Comparison of ENCODE assay signal across 10 cellular contexts in genomic region chr18:51361130-51361860, GRCh38.
DNase-seq lines count a peak whose midpoint lies in the region; ATAC-seq, FAIRE-seq and TF ChIP-seq lines count a peak whose summit lies in the region.
"Had no signal": no experiment of that assay in that cellular context is flagged by ENCODE, and none has a peak within 500 bp of the region (broad histone marks: within the 10 kb centered on the region; RNA-seq: fewer than 3 reads in every experiment).

No MANE protein-coding gene starts in this region.

- WGBS in GM12878 (ENCODE audit: insufficient coverage, insufficient replicate concordance, low lambda C conversion rate, missing lambda C conversion rate), result 20% methylated on average over 6 of the region's 6 CpGs
- 69 to 70% methylated on average over 6 of the region's 6 CpGs for WGBS in testis, 2 donors

- H3K79me2 ChIP-seq in GM12878 (ENCODE audit: control insufficient read depth, insufficient read depth, low read length), result no peaks in the 10 kb centered on the region

- H3K36me3 ChIP-seq in GM12878 (ENCODE audit: control insufficient read depth in 2 of 2, insufficient read depth in 2 of 2, low read length in 1 of 2) (no peaks in the 10 kb centered on the region), testis (ENCODE audit: low read depth, missing control alignments) (no peaks in the 10 kb centered on the region)

- no peak overlapping the region for H3K4me2 ChIP-seq in GM12878 (ENCODE audit: control insufficient read depth, insufficient read depth)

- H3K9ac ChIP-seq in GM12878 (ENCODE audit: control insufficient read depth, insufficient read depth, low read length), result no peak overlapping the region

- TF ChIP-seq POLR2A in GM12878 (IDR thresholded peaks at IDR 0.05; ENCODE audit: low read depth, low read length) (no peak), testis (IDR thresholded peaks at IDR 0.05) (no peak)

- H3K27ac Mint-ChIP-seq in activated CD8-positive, alpha-beta memory T cell treated with anti-CD3 and anti-CD28 coated beads, Interleukin-2, amount 10 ng/mL, durations not matched to agents 7 days and 5 days, result peak overlapping the region; percentile 77

- H4K20me1 ChIP-seq in GM12878 (ENCODE audit: control insufficient read depth, insufficient read depth), result no peaks in the 10 kb centered on the region

- TF ChIP-seq CTCF in GM12878 (IDR thresholded peaks at IDR 0.05 in 2 of 3, conservative IDR thresholded peaks at IDR 0.05 in 1 of 3; ENCODE audit: control insufficient read depth in 2 of 3, extremely low read depth in 1 of 3, insufficient read depth in 1 of 3, low read depth in 3 of 3, low read length in 3 of 3), result no peak
- no peak for TF ChIP-seq CTCF in retinal pigment epithelial cell (conservative IDR thresholded peaks at IDR 0.05; ENCODE audit: low read depth, low read length)
- TF ChIP-seq CTCF in testis (IDR thresholded peaks at IDR 0.05), result no peak

- H3K4me1 Mint-ChIP-seq in activated CD8-positive, alpha-beta memory T cell treated with anti-CD3 and anti-CD28 coated beads, Interleukin-2, amount 10 ng/mL, durations not matched to agents 7 days and 5 days, result peaks cover 24% of the 10 kb centered on the region

- H3K27ac ChIP-seq in GM12878 (ENCODE audit: control insufficient read depth, insufficient read depth) (no peak overlapping the region), testis (no peak overlapping the region)
- H3K27ac ChIP-seq: VCaP had no signal

- no peaks in the 10 kb centered on the region for H3K9me3 ChIP-seq in GM12878 (replicated peaks; ENCODE audit: control insufficient read depth, insufficient read depth, low read length)
- no peaks in the 10 kb centered on the region for H3K9me3 ChIP-seq in testis

- RAD21 ChIA-PET in GM12878 (lab: Charles Lee; ENCODE audit: unreplicated experiment), result no interaction called here

- no peak overlapping the region for H3K4me3 Mint-ChIP-seq in activated CD8-positive, alpha-beta memory T cell treated with anti-CD3 and anti-CD28 coated beads, Interleukin-2, amount 10 ng/mL, durations not matched to agents 7 days and 5 days

- intact Hi-C loops in GM12878 (cut with micrococcal nuclease; ENCODE audit: unreplicated experiment), result no loop called here
- intact Hi-C loops in testis (cut with DNase I; ENCODE audit: low total_unique reads), result no loop called here

- H3K36me3 Mint-ChIP-seq in activated CD8-positive, alpha-beta memory T cell treated with anti-CD3 and anti-CD28 coated beads, Interleukin-2, amount 10 ng/mL, durations not matched to agents 7 days and 5 days, result peaks cover 1% of the 10 kb centered on the region

- BruUV-seq in GM12878 (replicated peaks; lab: Mats Ljungman, UMichigan), result no TSS peak

- H3K4me3 ChIP-seq in GM12878 (no peak overlapping the region), retinal pigment epithelial cell (ENCODE audit: low read length) (no peak overlapping the region), testis (no peak overlapping the region)

- SMC1A ChIA-PET in GM12878 (lab: Charles Lee; ENCODE audit: uncharacterized antibody, unreplicated experiment), result no interaction called here

- no peaks in the 10 kb centered on the region for H3K9me3 Mint-ChIP-seq in activated CD8-positive, alpha-beta memory T cell treated with anti-CD3 and anti-CD28 coated beads, Interleukin-2, amount 10 ng/mL, durations not matched to agents 7 days and 5 days (ENCODE audit: low read depth)

- peaks cover 3% of the 10 kb centered on the region; the same call in 1 of the 2 replicates for H3K4me1 ChIP-seq in GM12878 (ENCODE audit: control insufficient read depth, insufficient read depth, low read length)
- no peaks in the 10 kb centered on the region for H3K4me1 ChIP-seq in testis

- CTCF ChIA-PET in activated CD8-positive, alpha-beta memory T cell treated with anti-CD3 and anti-CD28 coated beads, Interleukin-2, amount 10 ng/mL, durations not matched to agents 7 days and 5 days (lab: Charles Lee), result no interaction called here
- CTCF ChIA-PET in GM12878 (lab: Yijun Ruan, JAX), result interaction anchor here (0.8 kb wide), 1 partner anchor 30 kb away, joined by 3 read pairs; no protein-coding TSS in a partner anchor

- peak; percentile 76 for FAIRE-seq in GM12878 (lab: Jason Lieb, UNC)

- in situ Hi-C loops in GM12878 (cut with MboI), result no loop called here

- POLR2A ChIA-PET in GM12878 (lab: Charles Lee), result no interaction called here

- TF ChIP-seq RAD21 in GM12878 (IDR thresholded peaks at IDR 0.05; ENCODE audit: insufficient read depth, low read depth, low read length), result no peak

- peak; percentile 65 for DNase-seq in activated CD8-positive, alpha-beta memory T cell treated with anti-CD3 and anti-CD28 coated beads, Interleukin-2, amount 10 ng/mL, durations not matched to agents 7 days and 5 days
- DNase-seq in activated CD8-positive, alpha-beta memory T cell treated with anti-CD3 and anti-CD28 coated beads, Interleukin-2, amount 50 U/mL, for 48 hours, result no peak
- peak; percentile 11 for DNase-seq in GM12878 (ENCODE audit: low read depth, low spot score)
- DNase-seq in retinal pigment epithelial cell (ENCODE audit: low read depth), result peak; percentile 10
- DNase-seq in testis, result no peak
- DNase-seq in NCI-H2107 (lab: John Stamatoyannopoulos, UW), result no peak
- DNase-seq in mesenteric fat pad (ENCODE audit: low spot score), result no peak
- DNase-seq: effector memory CD4-positive, alpha-beta T cell had no signal

- peak; percentile 81 for ATAC-seq in activated CD8-positive, alpha-beta memory T cell treated with anti-CD3 and anti-CD28 coated beads, Interleukin-2, amount 10 ng/mL, durations not matched to agents 7 days and 5 days
- ATAC-seq in HG03520 (IDR thresholded peaks at IDR 0.05; ENCODE audit: unreplicated experiment) (peak; percentile 78), GM12878 (peak; percentile 36)

- H2AFZ ChIP-seq in GM12878 (ENCODE audit: control insufficient read depth, low read depth, low read length), result no peak overlapping the region

- TF ChIP-seq EP300 in GM12878 (IDR thresholded peaks at IDR 0.05; ENCODE audit: borderline replicate concordance in 1 of 2, control insufficient read depth in 1 of 2, low read depth in 2 of 2, low read length in 2 of 2), result no peak

- H3K27me3 ChIP-seq in GM12878 (replicated peaks in 1 of 2; ENCODE audit: control insufficient read depth in 2 of 2, insufficient read depth in 2 of 2, low read length in 1 of 2), result no peaks in the 10 kb centered on the region
- no peaks in the 10 kb centered on the region for H3K27me3 ChIP-seq in testis

- H3K27me3 Mint-ChIP-seq in activated CD8-positive, alpha-beta memory T cell treated with anti-CD3 and anti-CD28 coated beads, Interleukin-2, amount 10 ng/mL, durations not matched to agents 7 days and 5 days, result peaks cover 15% of the 10 kb centered on the region

TF ChIP-seq in GM12878, 131 proteins besides CTCF, POLR2A, EP300 and RAD21:
- TF ChIP-seq MEF2A (IDR thresholded peaks at IDR 0.05; ENCODE audit: insufficient read depth, low read depth, low read length) (peak; percentile 67; the same call in 1 of the 2 replicates), ZBTB11 (CRISPR knock-in tag; IDR thresholded peaks at IDR 0.05) (no peak), RUNX3 (IDR thresholded peaks at IDR 0.05; ENCODE audit: low read length) (0 out of 2 replicates have a peak, but pooled peaks have one; percentile 15)

Comparison
In these comparisons a context has a peak if more than half of its experiments do, and no peak if none do; other contexts are left out.
1. DNase-seq: peak in activated CD8-positive, alpha-beta memory T cell treated with anti-CD3 and anti-CD28 coated beads, Interleukin-2, amount 10 ng/mL, durations not matched to agents 7 days and 5 days (single experiment), GM12878 (single experiment) and retinal pigment epithelial cell (single experiment); none in activated CD8-positive, alpha-beta memory T cell treated with anti-CD3 and anti-CD28 coated beads, Interleukin-2, amount 50 U/mL, for 48 hours (single experiment), testis (single experiment), NCI-H2107 (single experiment) and mesenteric fat pad (single experiment).
2. Peak in every context shown above with its lines, with median percentiles within 50 percentile points of each other: ATAC-seq.